In genomic region chr10:121335386-121335925, GRCh38 we compare ENCODE assay signal across 31 cellular contexts.
"Had no signal": no experiment of that assay in that cellular context is flagged by ENCODE, and none has a peak within 500 bp of the region (broad histone marks: within the 10 kb centered on the region; RNA-seq: fewer than 3 reads in every experiment).

No MANE protein-coding gene starts in this region.

- H3K9me3 Mint-ChIP-seq: activated B cell treated with CpG ODN at 0.5 μM for 24 hours; activated CD8-positive, alpha-beta T cell treated with anti-CD3 and anti-CD28 coated beads for 36 hours; activated T-cell treated with anti-CD3 and anti-CD28 coated beads, Interleukin-2, amount 50 U/mL, for 4 hours; central memory CD8-positive, alpha-beta T cell; dendritic cell treated with granulocyte-macrophage colony-stimulating factor and Interleukin-4, amounts not matched to agents 40 ng/mL and 50 ng/mL, for 4 days; endodermal cell; T-helper 2 cell treated with Interferon-gamma antibody and Interleukin-4, amounts not matched to agents 5 μg/mL and 100 μg/mL, for 36 hours had no signal

- H3K4me3 ChIP-seq: coronary artery, dorsolateral prefrontal cortex, gastrocnemius medialis had no signal

- H3K27me3 Mint-ChIP-seq: activated B cell treated with CpG ODN at 0.5 μM for 24 hours; activated CD8-positive, alpha-beta T cell treated with anti-CD3 and anti-CD28 coated beads for 36 hours; activated T-helper 17 cell treated with anti-CD3 and anti-CD28 coated beads, Interleukin-2, amount 50 U/mL, for 72 hours; dendritic cell treated with granulocyte-macrophage colony-stimulating factor and Interleukin-4, amounts not matched to agents 40 ng/mL and 50 ng/mL, for 4 days; T-helper 17 cell had no signal

- H3K4me1 Mint-ChIP-seq: activated B cell treated with CpG ODN at 0.5 μM for 24 hours; activated T-helper 17 cell treated with anti-CD3 and anti-CD28 coated beads, Interleukin-2, amount 50 U/mL, for 72 hours; central memory CD8-positive, alpha-beta T cell; T-helper 17 cell had no signal

- H3K27ac Mint-ChIP-seq: activated B cell treated with CpG ODN at 0.5 μM for 24 hours; activated CD8-positive, alpha-beta T cell treated with anti-CD3 and anti-CD28 coated beads for 36 hours; activated naive CD8-positive, alpha-beta T cell; activated T-helper 17 cell treated with anti-CD3 and anti-CD28 coated beads, Interleukin-2, amount 50 U/mL, for 72 hours; dendritic cell treated with granulocyte-macrophage colony-stimulating factor and Interleukin-4, amounts not matched to agents 40 ng/mL and 50 ng/mL, for 4 days; endodermal cell; T-helper 17 cell; T-helper 2 cell treated with Interferon-gamma antibody and Interleukin-4, amounts not matched to agents 5 μg/mL and 100 μg/mL, for 36 hours had no signal

- H3K36me3 ChIP-seq: brain microvascular endothelial cell, gastrocnemius medialis, WERI-Rb-1 had no signal

- ATAC-seq: activated CD4-positive, CD25-positive, alpha-beta regulatory T cell treated with anti-CD3 and anti-CD28 coated beads, Interleukin-2, amount 50 U/mL, for 24 hours; activated CD8-positive, alpha-beta T cell treated with anti-CD3 and anti-CD28 coated beads for 36 hours; activated T-cell treated with anti-CD3 and anti-CD28 coated beads, Interleukin-2, amount 50 U/mL, for 4 hours; activated T-helper 17 cell treated with anti-CD3 and anti-CD28 coated beads, Interleukin-2, amount 50 U/mL, for 72 hours; esophagus mucosa; foreskin keratinocyte; gastrocnemius medialis; T-helper 17 cell had no signal

- H3K27me3 ChIP-seq: brain microvascular endothelial cell, foreskin keratinocyte, gastrocnemius medialis had no signal

- H3K9me3 ChIP-seq: gastrocnemius medialis had no signal

- H3K36me3 Mint-ChIP-seq: activated naive CD8-positive, alpha-beta T cell had no signal

- DNase-seq: activated B cell treated with CpG ODN at 0.5 μM for 24 hours; activated CD4-positive, alpha-beta T cell treated with anti-CD3 and anti-CD28 coated beads for 48 hours; activated CD4-positive, alpha-beta T cell treated with anti-CD3 and anti-CD28 coated beads, Interleukin-2, amount 50 U/mL, for 1 hour; activated CD4-positive, alpha-beta T cell treated with anti-CD3 and anti-CD28 coated beads, Interleukin-2, amount 50 U/mL, for 48 hours; activated CD8-positive, alpha-beta memory T cell treated with anti-CD3 and anti-CD28 coated beads for 24 hours; activated CD8-positive, alpha-beta T cell treated with anti-CD3 and anti-CD28 coated beads for 36 hours; activated effector memory CD4-positive, alpha-beta T cell treated with Interleukin-2 at 50 U/mL for 16 hours; activated gamma-delta T cell treated with Interleukin-2 at 50 U/mL for 16 hours; activated naive CD4-positive, alpha-beta T cell treated with anti-CD3 and anti-CD28 coated beads, Interleukin-2, amount 50 U/mL, for 16 hours; activated naive CD4-positive, alpha-beta T cell treated with Interleukin-2 at 50 U/mL for 16 hours; activated T-cell treated with anti-CD3 and anti-CD28 coated beads, Interleukin-2, amount 50 U/mL, for 4 hours; amniotic stem cell; brain microvascular endothelial cell; dorsolateral prefrontal cortex; effector memory CD4-positive, alpha-beta T cell; endodermal cell; foreskin keratinocyte; gastrocnemius medialis; glutamatergic neuron; T-helper 1 cell; T-helper 17 cell; T1000; WERI-Rb-1 had no signal

- H3K4me3 Mint-ChIP-seq: activated B cell treated with CpG ODN at 0.5 μM for 24 hours; activated CD8-positive, alpha-beta T cell treated with anti-CD3 and anti-CD28 coated beads for 36 hours; activated naive CD8-positive, alpha-beta T cell; activated T-cell treated with anti-CD3 and anti-CD28 coated beads, Interleukin-2, amount 50 U/mL, for 4 hours; activated T-helper 17 cell treated with anti-CD3 and anti-CD28 coated beads, Interleukin-2, amount 50 U/mL, for 72 hours; central memory CD8-positive, alpha-beta T cell; dendritic cell treated with granulocyte-macrophage colony-stimulating factor and Interleukin-4, amounts not matched to agents 40 ng/mL and 50 ng/mL, for 4 days; endodermal cell; T-helper 17 cell; T-helper 2 cell treated with Interferon-gamma antibody and Interleukin-4, amounts not matched to agents 5 μg/mL and 100 μg/mL, for 36 hours had no signal

- H3K4me1 ChIP-seq: gastrocnemius medialis had no signal

- H3K27ac ChIP-seq: brain microvascular endothelial cell, coronary artery, dorsolateral prefrontal cortex, foreskin keratinocyte, gastrocnemius medialis, WERI-Rb-1 had no signal
